Comparison of ENCODE assay signal across 12 cellular contexts in genomic region chr11:65538232-65538914, GRCh38. TPM values are rescaled to one million over a fixed set of nuclear protein-coding genes. Genes with fewer than 3 reads are reported as not detected.
A peak's percentile ranks its signal among the peaks of the same experiment; 100 is the strongest.
DNase-seq lines count a peak whose midpoint lies in the region; ATAC-seq, FAIRE-seq and TF ChIP-seq lines count a peak whose summit lies in the region.
"Had no signal": no experiment of that assay in that cellular context is flagged by ENCODE, and none has a peak within 500 bp of the region (broad histone marks: within the 10 kb centered on the region; RNA-seq: fewer than 3 reads in every experiment).

No MANE protein-coding gene starts in this region.

- H3K9ac ChIP-seq in H9 (ENCODE audit: extremely low read depth, insufficient read length, low read length) (no peak overlapping the region), GM12878 (ENCODE audit: control insufficient read depth, insufficient read depth, low read length) (no peak overlapping the region)
- H3K9ac ChIP-seq: KMS-11 had no signal

- H3K18ac ChIP-seq in H9 (ENCODE audit: insufficient read length, low read depth, low read length): no peak overlapping the region

- no CpG with 5 or more reads among the region's 43 CpGs for WGBS in H9 (ENCODE audit: extremely low coverage, insufficient read length, low lambda C conversion rate)
- WGBS in GM12878 (ENCODE audit: insufficient coverage, insufficient replicate concordance, low lambda C conversion rate, missing lambda C conversion rate): 96% methylated on average over 43 of the region's 43 CpGs

- no peak overlapping the region for H4K8ac ChIP-seq in H9 (replicated peaks; ENCODE audit: insufficient read length, low read depth, low read length)

- H2BK120ac ChIP-seq in H9 (ENCODE audit: low read depth, low read length, poor library complexity, severe bottlenecking): no peak overlapping the region

- no peak overlapping the region for H3K4ac ChIP-seq in H9 (ENCODE audit: low read depth, low read length)

- H3K4me1 ChIP-seq in H9 (ENCODE audit: insufficient read depth, low read length) (no peaks in the 10 kb centered on the region), GM12878 (ENCODE audit: control insufficient read depth, insufficient read depth, low read length) (peaks cover 6% of the 10 kb centered on the region)

- H4K91ac ChIP-seq in H9 (ENCODE audit: insufficient read length, low read depth, low read length): no peak overlapping the region

- H3K27me3 Mint-ChIP-seq in H9 (ENCODE audit: low read depth) (peaks cover 30% of the 10 kb centered on the region), neural crest cell (ENCODE audit: low read depth) (peaks cover 57% of the 10 kb centered on the region)

- H2BK5ac ChIP-seq in H9 (ENCODE audit: insufficient read length, low read length): no peak overlapping the region

- POLR2A ChIA-PET in GM12878 (lab: Charles Lee): no interaction called here

- peaks cover 13% of the 10 kb centered on the region for H3K23me2 ChIP-seq in H9 (ENCODE audit: insufficient read length, low read depth, low read length, poor library complexity, severe bottlenecking)

- H2BK20ac ChIP-seq in H9 (ENCODE audit: low read depth, low read length, poor library complexity, severe bottlenecking): no peak overlapping the region

- no peak overlapping the region for H4K5ac ChIP-seq in H9 (ENCODE audit: insufficient read length, low read depth, low read length)

- no peak overlapping the region for H3K56ac ChIP-seq in H9 (ENCODE audit: insufficient read length, low read depth, low read length)

- peak overlapping the region; percentile 27 to 44; a peak in 2 of 5 replicates for H3K4me3 Mint-ChIP-seq in H9
- peak overlapping the region; percentile 44 for H3K4me3 Mint-ChIP-seq in neural crest cell

- no peaks in the 10 kb centered on the region for H3K79me2 ChIP-seq in H9 (ENCODE audit: insufficient read depth, low read length)
- no peaks in the 10 kb centered on the region for H3K79me2 ChIP-seq in GM12878 (ENCODE audit: control insufficient read depth, insufficient read depth, low read length)

- H3T11ph ChIP-seq in H9 (ENCODE audit: low read length): no peak overlapping the region

- no peak overlapping the region for H3K23ac ChIP-seq in H9 (ENCODE audit: insufficient read length, low read depth, low read length)

- TF ChIP-seq EP300 in GM12878 (IDR thresholded peaks at IDR 0.05; ENCODE audit: borderline replicate concordance in 1 of 2, control insufficient read depth in 1 of 2, low read depth in 2 of 2, low read length in 2 of 2): no peak

- TF ChIP-seq POLR2A in GM12878 (IDR thresholded peaks at IDR 0.05; ENCODE audit: low read depth, low read length): no peak

- TSS peak; percentile 45 for BruUV-seq in GM12878 (replicated peaks; lab: Mats Ljungman, UMichigan)

- no peaks in the 10 kb centered on the region for H3K79me1 ChIP-seq in H9 (ENCODE audit: insufficient read depth, low read depth, low read length, poor library complexity, severe bottlenecking)

- H3K9me3 Mint-ChIP-seq in H9 (no peaks in the 10 kb centered on the region), neural crest cell (no peaks in the 10 kb centered on the region)

- H3K27ac ChIP-seq in C4-2B: peak overlapping the region; percentile 95
- H3K27ac ChIP-seq in H9 (ENCODE audit: insufficient read length, low read depth, low read length): no peak overlapping the region
- H3K27ac ChIP-seq in GM12878 (ENCODE audit: control insufficient read depth, insufficient read depth): no peak overlapping the region
- H3K27ac ChIP-seq in substantia nigra (ENCODE audit: low read depth, low read length, poor library complexity, severe bottlenecking): no peak overlapping the region
- H3K27ac ChIP-seq: KMS-11 had no signal

- no peak for ATAC-seq in GM12878

- no peak overlapping the region for H3K14ac ChIP-seq in H9 (ENCODE audit: insufficient read depth, low read length)

- H2BK12ac ChIP-seq in H9 (ENCODE audit: insufficient read length, low read depth, low read length): no peak overlapping the region

- RAD21 ChIA-PET in GM12878 (lab: Charles Lee; ENCODE audit: unreplicated experiment): no interaction called here

- peaks cover 5% of the 10 kb centered on the region in 2 experiments; a peak in 3 of 4 replicates for H3K36me3 ChIP-seq in GM12878 (ENCODE audit: control insufficient read depth in 2 of 2, insufficient read depth in 2 of 2, low read length in 1 of 2)

- H2BK15ac ChIP-seq in H9 (ENCODE audit: low read depth, low read length): no peak overlapping the region

- no peak overlapping the region for H3K4me3 ChIP-seq in GM12878

- intact Hi-C loops in GM12878 (cut with micrococcal nuclease; ENCODE audit: unreplicated experiment): no loop called here

- no peak overlapping the region for H2AK5ac ChIP-seq in H9 (ENCODE audit: insufficient read length, low read length)

- TF ChIP-seq CTCF in C4-2B (conservative IDR thresholded peaks at IDR 0.05): no peak
- TF ChIP-seq CTCF in H9 (conservative IDR thresholded peaks at IDR 0.05): no peak
- TF ChIP-seq CTCF in GM12878 (IDR thresholded peaks at IDR 0.05 in 2 of 3, conservative IDR thresholded peaks at IDR 0.05 in 1 of 3; ENCODE audit: control insufficient read depth in 2 of 3, extremely low read depth in 1 of 3, insufficient read depth in 1 of 3, low read depth in 3 of 3, low read length in 3 of 3): no peak
- no peak for TF ChIP-seq CTCF in neural crest cell (conservative IDR thresholded peaks at IDR 0.05)

- H3K9me3 ChIP-seq in H9 (ENCODE audit: control insufficient read depth, low read depth, low read length): no peaks in the 10 kb centered on the region
- H3K9me3 ChIP-seq in GM12878 (replicated peaks; ENCODE audit: control insufficient read depth, insufficient read depth, low read length): no peaks in the 10 kb centered on the region

- SMC1A ChIA-PET in GM12878 (lab: Charles Lee; ENCODE audit: uncharacterized antibody, unreplicated experiment): no interaction called here

- in situ Hi-C loops in GM12878 (cut with MboI): no loop called here

- FAIRE-seq in GM12878 (lab: Jason Lieb, UNC): no peak
- FAIRE-seq: keratinocyte had no signal

- H3K27me3 ChIP-seq in H9 (ENCODE audit: insufficient read depth, low read length) (no peaks in the 10 kb centered on the region), GM12878 (replicated peaks in 1 of 2; ENCODE audit: control insufficient read depth in 2 of 2, insufficient read depth in 2 of 2, low read length in 1 of 2) (no peaks in the 10 kb centered on the region)

- TF ChIP-seq RAD21 in GM12878 (IDR thresholded peaks at IDR 0.05; ENCODE audit: insufficient read depth, low read depth, low read length): no peak

- H2AFZ ChIP-seq in H9 (ENCODE audit: low read length) (no peak overlapping the region), GM12878 (ENCODE audit: control insufficient read depth, low read depth, low read length) (no peak overlapping the region)

- no peak overlapping the region for H3K4me2 ChIP-seq in H9 (ENCODE audit: insufficient read depth, insufficient read length, low read length)
- H3K4me2 ChIP-seq in GM12878 (ENCODE audit: control insufficient read depth, insufficient read depth): no peak overlapping the region
- H3K4me2 ChIP-seq: KMS-11 had no signal

- peaks cover 2 to 9% of the 10 kb centered on the region in 2 experiments; a peak in 3 of 4 replicates for H3K4me1 Mint-ChIP-seq in H9
- peaks cover 4% of the 10 kb centered on the region for H3K4me1 Mint-ChIP-seq in neural crest cell

- H3K27ac Mint-ChIP-seq in H9: no peak overlapping the region
- no peak overlapping the region for H3K27ac Mint-ChIP-seq in neural crest cell (ENCODE audit: unreplicated experiment)

- CTCF ChIA-PET in GM12878 (lab: Yijun Ruan, JAX): interaction anchor here (0.7 kb wide), 1 partner anchor 484 kb away, joined by 3 read pairs; no protein-coding TSS in a partner anchor

- H4K20me1 ChIP-seq in H9 (ENCODE audit: control insufficient read depth, insufficient read depth, insufficient read length): peaks cover 2% of the 10 kb centered on the region
- no peaks in the 10 kb centered on the region for H4K20me1 ChIP-seq in GM12878 (ENCODE audit: control insufficient read depth, insufficient read depth)

- peaks cover 0 to 30% (median 23%) of the 10 kb centered on the region in 3 experiments for H3K36me3 Mint-ChIP-seq in H9 (ENCODE audit: insufficient read depth in 1 of 3, low read depth in 3 of 3)
- peaks cover 6% of the 10 kb centered on the region for H3K36me3 Mint-ChIP-seq in neural crest cell (ENCODE audit: low read depth)

- DNase-seq in H9 (no peak), GM12878 (ENCODE audit: low read depth, low spot score) (no peak), neural crest cell (ENCODE audit: low read depth, low spot score) (no peak), substantia nigra (lab: John Stamatoyannopoulos, UW) (no peak), NCI-H2171 (lab: John Stamatoyannopoulos, UW) (no peak), NCI-H69 (lab: John Stamatoyannopoulos, UW) (no peak)
- DNase-seq in stimulated activated CD8-positive, alpha-beta memory T cell treated with anti-CD3 and anti-CD28 coated beads, Interleukin-4, amount 100 ng/mL, for 48 hours: no peak
- DNase-seq: effector memory CD4-positive, alpha-beta T cell; Right ventricle myocardium superior had no signal

RNA-seq across cellular contexts. Expression of gene SCYL1, which starts 13.5 kb away (rescaled TPM):
- total RNA-seq in H9 (2021) (54.7 and 56.0 TPM in 2 replicates), GM12878 (2014; rRNA removed) (75.1 and 82.7 TPM in 2 replicates), GM12878 (2014; rRNA removed; fragmentation: Illumina TruSeq; extraction: Trizol) (25.9 and 29.3 TPM in 2 replicates), GM12878 (2021) (66.7 and 67.8 TPM in 2 replicates), neural crest cell (66.0 and 68.8 TPM in 2 replicates)
- 28.9 and 34.4 TPM in 2 replicates for total RNA-seq in GM12878 (2013; cell fraction: nucleolus; rRNA removed)
- polyA plus RNA-seq in GM12878 (2011; ENCODE audit: low read depth): 16.4 TPM
- polyA plus RNA-seq in GM12878 (2011; rRNA removed) (17.8 and 43.1 TPM in 2 replicates), GM12878 (2014; fragmentation: Illumina TruSeq; extraction: Trizol) (6.9 and 32.5 TPM in 2 replicates), GM12878 (2014; fragmentation: Nextera tagmentation; extraction: Ambion mirVana) (1 to 10 TPM in 1 of 2 experiments, under 1 TPM in 1; 0.80 to 6.3 TPM), GM12878 (2014; rRNA removed) (68.0 and 74.6 TPM in 2 replicates), GM12878 (2016; fragmentation: Nextera tagmentation; extraction: Ambion mirVana) (10 to 100 TPM; 59.2 to 65.4 TPM)
- polyA plus RNA-seq in GM12878 (2011; cell fraction: cytosol; rRNA removed): 88.7 and 112 TPM in 2 replicates
- polyA plus RNA-seq in GM12878 (2011; cell fraction: nucleus; rRNA removed): 114 and 150 TPM in 2 replicates
- 35.1 and 36.8 TPM in 2 replicates for polyA plus RNA-seq in GM12878 (2012)
- polyA minus RNA-seq in GM12878 (2011; rRNA and poly(A)+ RNA removed): 43.5 and 70.6 TPM in 2 replicates
- 23.4 and 34.6 TPM in 2 replicates for polyA minus RNA-seq in GM12878 (2011; cell fraction: cytosol; rRNA and poly(A)+ RNA removed)
- 16.7 and 26.3 TPM in 2 replicates for polyA minus RNA-seq in GM12878 (2011; cell fraction: nucleus; rRNA and poly(A)+ RNA removed)

RNA-seq across cellular contexts. Expression of gene LTBP3, which starts 19.8 kb away (rescaled TPM):
- total RNA-seq in H9 (2021): 10.6 and 12.1 TPM in 2 replicates
- 8.6 and 11.6 TPM in 2 replicates for total RNA-seq in GM12878 (2013; cell fraction: nucleolus; rRNA removed)
- 8.5 and 9.0 TPM in 2 replicates for total RNA-seq in GM12878 (2014; rRNA removed)
- 1.2 and 2.2 TPM in 2 replicates for total RNA-seq in GM12878 (2014; rRNA removed; fragmentation: Illumina TruSeq; extraction: Trizol)
- total RNA-seq in GM12878 (2021): 8.0 and 9.0 TPM in 2 replicates
- polyA plus RNA-seq in GM12878 (2011; ENCODE audit: low read depth): 12.8 TPM
- polyA plus RNA-seq in GM12878 (2011; rRNA removed): 3.1 and 7.0 TPM in 2 replicates
- polyA plus RNA-seq in GM12878 (2011; cell fraction: cytosol; rRNA removed): 14.4 and 24.0 TPM in 2 replicates
- polyA plus RNA-seq in GM12878 (2011; cell fraction: nucleus; rRNA removed): 47.3 and 52.7 TPM in 2 replicates
- 15.6 and 16.4 TPM in 2 replicates for polyA plus RNA-seq in GM12878 (2012)
- polyA plus RNA-seq in GM12878 (2014; fragmentation: Illumina TruSeq; extraction: Trizol): 1.00 and 2.3 TPM in 2 replicates
- not detected for polyA plus RNA-seq in GM12878 (2014; fragmentation: Nextera tagmentation; extraction: Ambion mirVana)
- polyA plus RNA-seq in GM12878 (2014; rRNA removed): 12.2 and 14.7 TPM in 2 replicates
- polyA plus RNA-seq in GM12878 (2016; fragmentation: Nextera tagmentation; extraction: Ambion mirVana): 1 to 10 TPM; 4.0 to 5.5 TPM
- 3.8 and 4.7 TPM in 2 replicates for polyA minus RNA-seq in GM12878 (2011; rRNA and poly(A)+ RNA removed)
- 5.6 and 6.7 TPM in 2 replicates for polyA minus RNA-seq in GM12878 (2011; cell fraction: cytosol; rRNA and poly(A)+ RNA removed)
- polyA minus RNA-seq in GM12878 (2011; cell fraction: nucleus; rRNA and poly(A)+ RNA removed): 6.6 and 12.8 TPM in 2 replicates
- total RNA-seq in neural crest cell: 21.0 and 22.5 TPM in 2 replicates

RNA-seq across cellular contexts. Expression of gene ZNRD2, which starts 31.9 kb away (rescaled TPM):
- total RNA-seq in H9 (2021): 43.7 and 45.8 TPM in 2 replicates
- 31.8 and 42.8 TPM in 2 replicates for total RNA-seq in GM12878 (2013; cell fraction: nucleolus; rRNA removed)
- total RNA-seq in GM12878 (2014; rRNA removed): 71.3 and 77.0 TPM in 2 replicates
- total RNA-seq in GM12878 (2014; rRNA removed; fragmentation: Illumina TruSeq; extraction: Trizol): 20.0 and 24.8 TPM in 2 replicates
- total RNA-seq in GM12878 (2021): 62.0 and 63.3 TPM in 2 replicates
- polyA plus RNA-seq in GM12878 (2011; ENCODE audit: low read depth): 35.6 TPM
- 13.4 and 32.2 TPM in 2 replicates for polyA plus RNA-seq in GM12878 (2011; rRNA removed)
- 60.6 and 85.4 TPM in 2 replicates for polyA plus RNA-seq in GM12878 (2011; cell fraction: cytosol; rRNA removed)
- polyA plus RNA-seq in GM12878 (2011; cell fraction: nucleus; rRNA removed): 70.4 and 75.4 TPM in 2 replicates
- polyA plus RNA-seq in GM12878 (2012): 43.7 and 53.4 TPM in 2 replicates
- polyA plus RNA-seq in GM12878 (2014; fragmentation: Illumina TruSeq; extraction: Trizol): 1.2 and 7.9 TPM in 2 replicates
- polyA plus RNA-seq in GM12878 (2014; fragmentation: Nextera tagmentation; extraction: Ambion mirVana): 10 to 100 TPM; 14.8 to 48.7 TPM
- polyA plus RNA-seq in GM12878 (2014; rRNA removed): 74.8 and 79.0 TPM in 2 replicates
- polyA plus RNA-seq in GM12878 (2016; fragmentation: Nextera tagmentation; extraction: Ambion mirVana): 100 to 1,000 TPM; 107 to 111 TPM
- polyA minus RNA-seq in GM12878 (2011; rRNA and poly(A)+ RNA removed): 5.0 and 12.2 TPM in 2 replicates
- polyA minus RNA-seq in GM12878 (2011; cell fraction: cytosol; rRNA and poly(A)+ RNA removed): 5.8 and 6.9 TPM in 2 replicates
- 32.3 and 48.6 TPM in 2 replicates for polyA minus RNA-seq in GM12878 (2011; cell fraction: nucleus; rRNA and poly(A)+ RNA removed)
- total RNA-seq in neural crest cell: 32.2 and 33.2 TPM in 2 replicates

RNA-seq across cellular contexts. Expression of gene FAM89B, which starts 34.0 kb away (rescaled TPM):
- total RNA-seq in H9 (2021) (20.0 and 21.7 TPM in 2 replicates), GM12878 (2014; rRNA removed) (26.2 and 32.0 TPM in 2 replicates), GM12878 (2014; rRNA removed; fragmentation: Illumina TruSeq; extraction: Trizol) (7.2 and 10.4 TPM in 2 replicates), GM12878 (2021) (28.5 and 29.6 TPM in 2 replicates), neural crest cell (82.4 and 86.3 TPM in 2 replicates)
- 6.1 and 7.8 TPM in 2 replicates for total RNA-seq in GM12878 (2013; cell fraction: nucleolus; rRNA removed)
- polyA plus RNA-seq in GM12878 (2011; ENCODE audit: low read depth): 4.4 TPM
- polyA plus RNA-seq in GM12878 (2011; rRNA removed) (3.6 and 8.0 TPM in 2 replicates), GM12878 (2014; fragmentation: Illumina TruSeq; extraction: Trizol) (0.74 and 9.1 TPM in 2 replicates), GM12878 (2014; fragmentation: Nextera tagmentation; extraction: Ambion mirVana) (1 to 10 TPM in 1 of 2 experiments, under 1 TPM in 1; 0.34 to 2.2 TPM), GM12878 (2014; rRNA removed) (36.7 and 50.7 TPM in 2 replicates), GM12878 (2016; fragmentation: Nextera tagmentation; extraction: Ambion mirVana) (10 to 100 TPM in 1 of 2 experiments, 1 to 10 TPM in 1; 2.8 to 26.6 TPM)
- polyA plus RNA-seq in GM12878 (2011; cell fraction: cytosol; rRNA removed): 16.4 and 28.8 TPM in 2 replicates
- polyA plus RNA-seq in GM12878 (2011; cell fraction: nucleus; rRNA removed): 29.2 and 30.4 TPM in 2 replicates
- polyA plus RNA-seq in GM12878 (2012): 11.8 and 13.3 TPM in 2 replicates
- polyA minus RNA-seq in GM12878 (2011; rRNA and poly(A)+ RNA removed): 4.4 and 9.6 TPM in 2 replicates
- 4.0 and 5.7 TPM in 2 replicates for polyA minus RNA-seq in GM12878 (2011; cell fraction: cytosol; rRNA and poly(A)+ RNA removed)
- polyA minus RNA-seq in GM12878 (2011; cell fraction: nucleus; rRNA and poly(A)+ RNA removed): 16.1 and 24.5 TPM in 2 replicates

RNA-seq across cellular contexts. Expression of gene EHBP1L1, which starts 37.5 kb away (rescaled TPM):
- total RNA-seq in H9 (2021) (13.8 and 14.5 TPM in 2 replicates), GM12878 (2014; rRNA removed) (63.3 and 74.6 TPM in 2 replicates), GM12878 (2014; rRNA removed; fragmentation: Illumina TruSeq; extraction: Trizol) (32.9 and 37.1 TPM in 2 replicates), GM12878 (2021) (90.7 and 92.7 TPM in 2 replicates), neural crest cell (13.6 and 15.3 TPM in 2 replicates)
- 101 and 114 TPM in 2 replicates for total RNA-seq in GM12878 (2013; cell fraction: nucleolus; rRNA removed)
- polyA plus RNA-seq in GM12878 (2011; ENCODE audit: low read depth): 22.5 TPM
- polyA plus RNA-seq in GM12878 (2011; rRNA removed) (21.5 and 28.4 TPM in 2 replicates), GM12878 (2014; fragmentation: Illumina TruSeq; extraction: Trizol) (34.3 and 39.8 TPM in 2 replicates), GM12878 (2014; fragmentation: Nextera tagmentation; extraction: Ambion mirVana) (under 1 TPM; 0.06 to 0.09 TPM), GM12878 (2014; rRNA removed) (99.4 and 117 TPM in 2 replicates), GM12878 (2016; fragmentation: Nextera tagmentation; extraction: Ambion mirVana) (10 to 100 TPM; 15.5 to 18.9 TPM)
- 37.0 and 59.7 TPM in 2 replicates for polyA plus RNA-seq in GM12878 (2011; cell fraction: cytosol; rRNA removed)
- polyA plus RNA-seq in GM12878 (2011; cell fraction: nucleus; rRNA removed): 195 and 323 TPM in 2 replicates
- 52.1 and 68.8 TPM in 2 replicates for polyA plus RNA-seq in GM12878 (2012)
- 22.7 and 40.4 TPM in 2 replicates for polyA minus RNA-seq in GM12878 (2011; rRNA and poly(A)+ RNA removed)
- polyA minus RNA-seq in GM12878 (2011; cell fraction: cytosol; rRNA and poly(A)+ RNA removed): 33.2 and 33.8 TPM in 2 replicates
- 24.8 and 46.7 TPM in 2 replicates for polyA minus RNA-seq in GM12878 (2011; cell fraction: nucleus; rRNA and poly(A)+ RNA removed)
